1 cellular context compared by ENCODE assay signal in genomic region chr6:79536969-79537747, GRCh38.
TF ChIP-seq lines count a peak whose summit lies in the region.

Gene LCA5, minus strand, starts transcription at chr6:79537430. Its CDS starts 18,536 bp downstream, at chr6:79518894.

TF ChIP-seq in HepG2, 621 proteins besides CTCF, POLR2A, EP300 and RAD21 (continued from another document and continues in another):
- 0 out of 2 replicates have a peak, but pooled peaks have one; percentile 11 for TF ChIP-seq TFAP4 (IDR thresholded peaks at IDR 0.05; ENCODE audit: borderline replicate concordance, low read depth)
- TF ChIP-seq KMT2A (CRISPR knock-in tag; IDR thresholded peaks at IDR 0.05): peak; percentile 87
- peak; percentile 91 for TF ChIP-seq ZFX (CRISPR knock-in tag; IDR thresholded peaks at IDR 0.05; ENCODE audit: low read depth)
- TF ChIP-seq, protein P1, sequence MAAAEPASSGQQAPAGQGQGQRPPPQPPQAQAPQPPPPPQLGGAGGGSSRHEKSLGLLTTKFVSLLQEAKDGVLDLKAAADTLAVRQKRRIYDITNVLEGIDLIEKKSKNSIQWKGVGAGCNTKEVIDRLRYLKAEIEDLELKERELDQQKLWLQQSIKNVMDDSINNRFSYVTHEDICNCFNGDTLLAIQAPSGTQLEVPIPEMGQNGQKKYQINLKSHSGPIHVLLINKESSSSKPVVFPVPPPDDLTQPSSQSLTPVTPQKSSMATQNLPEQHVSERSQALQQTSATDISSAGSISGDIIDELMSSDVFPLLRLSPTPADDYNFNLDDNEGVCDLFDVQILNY (CRISPR knock-in tag; conservative IDR thresholded peaks at IDR 0.05): 0 out of 2 replicates have a peak, but pooled peaks have one; percentile 21
- TF ChIP-seq HCFC1 (IDR thresholded peaks at IDR 0.05; ENCODE audit: low read depth, low read length): no peak
- TF ChIP-seq, protein P2, sequence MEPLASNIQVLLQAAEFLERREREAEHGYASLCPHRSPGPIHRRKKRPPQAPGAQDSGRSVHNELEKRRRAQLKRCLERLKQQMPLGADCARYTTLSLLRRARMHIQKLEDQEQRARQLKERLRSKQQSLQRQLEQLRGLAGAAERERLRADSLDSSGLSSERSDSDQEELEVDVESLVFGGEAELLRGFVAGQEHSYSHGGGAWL (CRISPR knock-in tag; IDR thresholded peaks at IDR 0.05): peak; percentile 38; the same call in 1 of the 2 replicates
- TF ChIP-seq ZNF331 (CRISPR knock-in tag; IDR thresholded peaks at IDR 0.05): peak; percentile 8; the same call in 1 of the 2 replicates
- no peak for TF ChIP-seq ADNP (CRISPR knock-in tag; IDR thresholded peaks at IDR 0.05)
- TF ChIP-seq ZNF430 (CRISPR knock-in tag; IDR thresholded peaks at IDR 0.05): peak; percentile 48; the same call in 1 of the 2 replicates
- peak; percentile 95 for TF ChIP-seq POGZ (CRISPR knock-in tag; IDR thresholded peaks at IDR 0.05)
- TF ChIP-seq KDM3A (CRISPR knock-in tag; IDR thresholded peaks at IDR 0.05; ENCODE audit: low read depth): peak; percentile 18; the same call in 1 of the 2 replicates
- TF ChIP-seq, protein P3, sequence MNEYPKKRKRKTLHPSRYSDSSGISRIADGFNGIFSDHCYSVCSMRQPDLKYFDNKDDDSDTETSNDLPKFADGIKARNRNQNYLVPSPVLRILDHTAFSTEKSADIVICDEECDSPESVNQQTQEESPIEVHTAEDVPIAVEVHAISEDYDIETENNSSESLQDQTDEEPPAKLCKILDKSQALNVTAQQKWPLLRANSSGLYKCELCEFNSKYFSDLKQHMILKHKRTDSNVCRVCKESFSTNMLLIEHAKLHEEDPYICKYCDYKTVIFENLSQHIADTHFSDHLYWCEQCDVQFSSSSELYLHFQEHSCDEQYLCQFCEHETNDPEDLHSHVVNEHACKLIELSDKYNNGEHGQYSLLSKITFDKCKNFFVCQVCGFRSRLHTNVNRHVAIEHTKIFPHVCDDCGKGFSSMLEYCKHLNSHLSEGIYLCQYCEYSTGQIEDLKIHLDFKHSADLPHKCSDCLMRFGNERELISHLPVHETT (CRISPR knock-in tag; conservative IDR thresholded peaks at IDR 0.05): 0 out of 2 replicates have a peak, but pooled peaks have one; percentile 23
- peak; percentile 50; the same call in 1 of the 2 replicates for TF ChIP-seq SPEN (CRISPR knock-in tag; IDR thresholded peaks at IDR 0.05; ENCODE audit: low read depth)
- 0 out of 2 replicates have a peak, but pooled peaks have one; percentile 20 for TF ChIP-seq IRX3 (CRISPR knock-in tag; IDR thresholded peaks at IDR 0.05; ENCODE audit: borderline replicate concordance, low read depth)
- peak; percentile 64 for TF ChIP-seq HDAC1 (CRISPR knock-in tag; IDR thresholded peaks at IDR 0.05)
- no peak for TF ChIP-seq CEBPB (IDR thresholded peaks at IDR 0.05; ENCODE audit: borderline replicate concordance, low read depth, low read length)
- TF ChIP-seq ZEB1 (IDR thresholded peaks at IDR 0.05; ENCODE audit: insufficient replicate concordance, low read depth): no peak
- 0 out of 2 replicates have a peak, but pooled peaks have one; percentile 47 for TF ChIP-seq CEBPZ (IDR thresholded peaks at IDR 0.05; ENCODE audit: low read length)
- TF ChIP-seq RNF2 (conservative IDR thresholded peaks at IDR 0.05; ENCODE audit: low read depth): 0 out of 2 replicates have a peak, but pooled peaks have one; percentile 38
- peak; percentile 14; the same call in 1 of the 2 replicates for TF ChIP-seq CBFB (CRISPR knock-in tag; IDR thresholded peaks at IDR 0.05)
- peak; percentile 69; the same call in 1 of the 2 replicates for TF ChIP-seq THAP9 (CRISPR knock-in tag; IDR thresholded peaks at IDR 0.05; ENCODE audit: borderline replicate concordance)
- peak; percentile 82; the same call in 1 of the 2 replicates for TF ChIP-seq KDM5A (IDR thresholded peaks at IDR 0.05; ENCODE audit: borderline replicate concordance, low read length)
- peak; percentile 74 for TF ChIP-seq ZFY (CRISPR knock-in tag; IDR thresholded peaks at IDR 0.05)
- 0 out of 2 replicates have a peak, but pooled peaks have one; percentile 71 for TF ChIP-seq ZNF512 (CRISPR knock-in tag; IDR thresholded peaks at IDR 0.05)
- no peak for TF ChIP-seq PPARG (CRISPR knock-in tag; conservative IDR thresholded peaks at IDR 0.05)
- TF ChIP-seq ARID4A (CRISPR knock-in tag; IDR thresholded peaks at IDR 0.05; ENCODE audit: borderline replicate concordance): peak; percentile 87
- no peak for TF ChIP-seq ZNF615 (CRISPR knock-in tag; IDR thresholded peaks at IDR 0.05; ENCODE audit: borderline replicate concordance)
- peak; percentile 8; the same call in 1 of the 2 replicates for TF ChIP-seq NFKB2 (CRISPR knock-in tag; IDR thresholded peaks at IDR 0.05; ENCODE audit: borderline replicate concordance)
- TF ChIP-seq ZNF672 (CRISPR knock-in tag; IDR thresholded peaks at IDR 0.05): no peak
- TF ChIP-seq TBX2 (CRISPR knock-in tag; IDR thresholded peaks at IDR 0.05; ENCODE audit: borderline replicate concordance): peak; percentile 65; the same call in 1 of the 2 replicates
- TF ChIP-seq, protein P4, sequence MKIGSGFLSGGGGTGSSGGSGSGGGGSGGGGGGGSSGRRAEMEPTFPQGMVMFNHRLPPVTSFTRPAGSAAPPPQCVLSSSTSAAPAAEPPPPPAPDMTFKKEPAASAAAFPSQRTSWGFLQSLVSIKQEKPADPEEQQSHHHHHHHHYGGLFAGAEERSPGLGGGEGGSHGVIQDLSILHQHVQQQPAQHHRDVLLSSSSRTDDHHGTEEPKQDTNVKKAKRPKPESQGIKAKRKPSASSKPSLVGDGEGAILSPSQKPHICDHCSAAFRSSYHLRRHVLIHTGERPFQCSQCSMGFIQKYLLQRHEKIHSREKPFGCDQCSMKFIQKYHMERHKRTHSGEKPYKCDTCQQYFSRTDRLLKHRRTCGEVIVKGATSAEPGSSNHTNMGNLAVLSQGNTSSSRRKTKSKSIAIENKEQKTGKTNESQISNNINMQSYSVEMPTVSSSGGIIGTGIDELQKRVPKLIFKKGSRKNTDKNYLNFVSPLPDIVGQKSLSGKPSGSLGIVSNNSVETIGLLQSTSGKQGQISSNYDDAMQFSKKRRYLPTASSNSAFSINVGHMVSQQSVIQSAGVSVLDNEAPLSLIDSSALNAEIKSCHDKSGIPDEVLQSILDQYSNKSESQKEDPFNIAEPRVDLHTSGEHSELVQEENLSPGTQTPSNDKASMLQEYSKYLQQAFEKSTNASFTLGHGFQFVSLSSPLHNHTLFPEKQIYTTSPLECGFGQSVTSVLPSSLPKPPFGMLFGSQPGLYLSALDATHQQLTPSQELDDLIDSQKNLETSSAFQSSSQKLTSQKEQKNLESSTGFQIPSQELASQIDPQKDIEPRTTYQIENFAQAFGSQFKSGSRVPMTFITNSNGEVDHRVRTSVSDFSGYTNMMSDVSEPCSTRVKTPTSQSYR (CRISPR knock-in tag; IDR thresholded peaks at IDR 0.05; ENCODE audit: borderline replicate concordance): no peak
- TF ChIP-seq NONO (IDR thresholded peaks at IDR 0.05): no peak
- peak; percentile 71 for TF ChIP-seq NONO (CRISPR knock-in tag; conservative IDR thresholded peaks at IDR 0.05)
- 0 out of 2 replicates have a peak, but pooled peaks have one; percentile 33 for TF ChIP-seq SNAI1 (CRISPR knock-in tag; IDR thresholded peaks at IDR 0.05; ENCODE audit: borderline replicate concordance)
